ENCODE assay signal across 9 cellular contexts in the genomic region with DNA sequence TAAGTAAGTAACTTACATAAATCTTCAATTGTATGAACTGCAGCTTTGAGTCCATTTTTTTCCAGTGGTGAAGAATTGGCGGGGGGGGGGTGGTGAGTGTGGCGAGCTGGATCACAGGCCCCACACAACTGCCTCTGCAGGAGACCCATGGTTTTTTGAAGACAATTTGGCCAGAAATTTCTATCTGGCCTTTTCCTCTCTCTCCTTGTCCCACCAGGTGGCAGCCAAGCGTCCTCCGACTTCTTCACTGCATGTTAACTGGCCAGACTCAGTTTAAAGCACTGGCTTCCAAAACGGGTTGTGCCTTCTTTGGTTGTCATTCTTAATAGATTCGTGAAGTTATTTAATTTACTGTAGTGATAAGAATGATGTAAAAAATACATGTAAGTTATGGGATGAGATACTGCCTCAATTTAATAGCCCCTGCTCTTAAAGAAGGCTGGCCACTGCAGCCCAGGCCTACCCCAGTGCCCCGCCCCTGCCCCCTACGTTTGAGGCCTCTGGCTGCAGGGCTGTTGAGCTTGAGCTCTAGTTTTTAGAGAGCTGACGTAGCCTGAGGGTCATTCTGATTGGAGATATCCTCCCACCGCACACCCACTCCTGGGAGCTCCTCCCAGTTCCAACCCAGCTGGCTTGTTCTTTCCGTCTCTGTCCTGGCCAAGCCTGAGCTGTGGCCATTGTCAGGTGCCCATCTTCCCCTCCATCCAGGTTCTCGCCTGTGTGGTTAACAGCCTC. TPM values are rescaled to one million over a fixed set of nuclear protein-coding genes. Genes with fewer than 3 reads are reported as not detected.
DNase-seq lines count a peak whose midpoint lies in the region; ATAC-seq and TF ChIP-seq lines count a peak whose summit lies in the region.
"Had no signal": no experiment of that assay in that cellular context is flagged by ENCODE, and none has a peak within 500 bp of the region (broad histone marks: within the 10 kb centered on the region; RNA-seq: fewer than 3 reads in every experiment).

No MANE protein-coding gene starts in this region.

- no peak overlapping the region for H2AK5ac ChIP-seq in IMR-90 (ENCODE audit: low read depth, low read length)

- peaks cover 17% of the 10 kb centered on the region for H3K36me3 Mint-ChIP-seq in T-helper 2 cell treated with Interferon-gamma antibody and Interleukin-4, amounts not matched to agents 5 μg/mL and 100 μg/mL, for 36 hours (ENCODE audit: low read depth)

- no peaks in the 10 kb centered on the region for H3K4me1 ChIP-seq in IMR-90 (ENCODE audit: control insufficient read depth, insufficient read depth, low read length)

- no peak overlapping the region for H3K4me3 Mint-ChIP-seq in T-helper 2 cell treated with Interferon-gamma antibody and Interleukin-4, amounts not matched to agents 5 μg/mL and 100 μg/mL, for 36 hours

- H4K5ac ChIP-seq in IMR-90 (ENCODE audit: low read depth, low read length): no peak overlapping the region

- TF ChIP-seq CTCF in IMR-90 (conservative IDR thresholded peaks at IDR 0.05; ENCODE audit: low read depth, low read length): peak; percentile 52
- TF ChIP-seq CTCF in astrocyte of the cerebellum (IDR thresholded peaks at IDR 0.05; ENCODE audit: low read depth, low read length, missing control alignments): peak; percentile 84

- dilution Hi-C loops in IMR-90 (cut with HindIII; ENCODE audit: low sequenced_read_pairs, unreplicated experiment): no loop called here

- no TSS peak for BruUV-seq in IMR-90 (replicated peaks; lab: Mats Ljungman, UMichigan)

- no peak overlapping the region for H3K56ac ChIP-seq in IMR-90 (ENCODE audit: extremely low read depth, insufficient read depth, low read length)

- H2BK20ac ChIP-seq in IMR-90 (ENCODE audit: low read depth, low read length): no peak overlapping the region

- H3K4me1 Mint-ChIP-seq in T-helper 2 cell treated with Interferon-gamma antibody and Interleukin-4, amounts not matched to agents 5 μg/mL and 100 μg/mL, for 36 hours (ENCODE audit: low read depth): no peaks in the 10 kb centered on the region

- DNase-seq in DMS114 treated with DMSO at 0.1 percent for 48 hours (lab: John Stamatoyannopoulos, UW; ENCODE audit: unreplicated experiment) (peak; percentile 31), IMR-90 (peak; percentile 36), astrocyte of the cerebellum (ENCODE audit: low read depth) (peak; percentile 27), kidney glomerular epithelial cell (lab: John Stamatoyannopoulos, UW) (peak; percentile 11), posterior vena cava (ENCODE audit: low spot score) (no peak)
- DNase-seq in T-helper 2 cell treated with Interferon-gamma antibody and Interleukin-4, amounts not matched to agents 5 μg/mL and 100 μg/mL, for 36 hours (ENCODE audit: low spot score): no peak

- no peak overlapping the region for H3K4me2 ChIP-seq in IMR-90 (ENCODE audit: low read depth, low read length)

- no peaks in the 10 kb centered on the region for H4K20me1 ChIP-seq in IMR-90 (ENCODE audit: insufficient read depth, low read length)

- no peak overlapping the region for H4K8ac ChIP-seq in IMR-90 (ENCODE audit: low read depth in 2 of 2, low read length in 2 of 2)

- H4K91ac ChIP-seq in IMR-90 (ENCODE audit: insufficient read depth, low read depth, low read length): no peak overlapping the region

- in situ Hi-C loops in IMR-90 (cut with MboI; ENCODE audit: low sequenced_read_pairs) (loop anchor here (10.0 to 25.0 kb wide), 3 partner anchors 623 to 991 kb away; a partner anchor contains a TSS), astrocyte of the cerebellum (cut with HindIII; ENCODE audit: low sequenced_read_pairs) (loop anchor here (5.0 kb wide), 1 partner anchor 34 kb away; a partner anchor contains a TSS)

- H3K79me1 ChIP-seq in IMR-90 (ENCODE audit: low read depth in 1 of 2, low read length in 2 of 2): no peaks in the 10 kb centered on the region

- no peak for TF ChIP-seq POLR2A in IMR-90 (IDR thresholded peaks at IDR 0.05; ENCODE audit: low read depth, low read length)

- no peak overlapping the region for H2BK15ac ChIP-seq in IMR-90 (ENCODE audit: low read depth, low read length)

- no peak overlapping the region for H3K4ac ChIP-seq in IMR-90 (ENCODE audit: low read depth, low read length)

- H2AFZ ChIP-seq in IMR-90 (replicated peaks; ENCODE audit: low read length, poor library complexity): no peak overlapping the region

- POLR2A ChIA-PET in IMR-90 (lab: Charles Lee; ENCODE audit: unreplicated experiment): no interaction called here

- H3K4me3 ChIP-seq in IMR-90 (ENCODE audit: insufficient read depth, low read depth, low read length) (no peak overlapping the region), astrocyte of the cerebellum (ENCODE audit: low read depth, low read length) (no peak overlapping the region)
- H3K4me3 ChIP-seq: SK-N-MC had no signal

- CTCF ChIA-PET in IMR-90 (lab: Yijun Ruan, JAX): interaction anchor here (0.6 kb wide), 1 partner anchor 556 kb away, joined by 5 read pairs; no protein-coding TSS in a partner anchor

- H3K14ac ChIP-seq in IMR-90 (replicated peaks; ENCODE audit: low read depth, low read length): no peak overlapping the region

- H3K27me3 ChIP-seq in IMR-90 (ENCODE audit: control insufficient read depth, insufficient read depth, low read length): no peaks in the 10 kb centered on the region

- intact Hi-C loops in IMR-90 (cut with micrococcal nuclease) (no loop called here), posterior vena cava (cut with DNase I) (loop anchor here in 1 of 2 donors (10.0 kb wide), 1 partner anchor 623 kb away; a partner anchor contains a TSS)

- ATAC-seq in IMR-90 (ENCODE audit: low read depth) (peak; percentile 90), GM18870 (IDR thresholded peaks at IDR 0.05; ENCODE audit: unreplicated experiment) (no peak), HG02798 (IDR thresholded peaks at IDR 0.05; ENCODE audit: poor library complexity, unreplicated experiment) (no peak)

- no peak overlapping the region for H2BK120ac ChIP-seq in IMR-90 (ENCODE audit: low read depth, low read length)

- H3K27ac Mint-ChIP-seq in T-helper 2 cell treated with Interferon-gamma antibody and Interleukin-4, amounts not matched to agents 5 μg/mL and 100 μg/mL, for 36 hours: no peak overlapping the region

- no peaks in the 10 kb centered on the region for H3K27me3 Mint-ChIP-seq in T-helper 2 cell treated with Interferon-gamma antibody and Interleukin-4, amounts not matched to agents 5 μg/mL and 100 μg/mL, for 36 hours (ENCODE audit: low read depth)

- peak; percentile 36 for TF ChIP-seq RAD21 in IMR-90 (IDR thresholded peaks at IDR 0.05; ENCODE audit: low read length)

- no peak overlapping the region for H3K9ac ChIP-seq in IMR-90 (ENCODE audit: low read depth, low read length)

- no peaks in the 10 kb centered on the region for H3K9me3 ChIP-seq in IMR-90 (ENCODE audit: control insufficient read depth, insufficient read depth, low read length)

- no peaks in the 10 kb centered on the region for H3K9me3 Mint-ChIP-seq in T-helper 2 cell treated with Interferon-gamma antibody and Interleukin-4, amounts not matched to agents 5 μg/mL and 100 μg/mL, for 36 hours

- H3K27ac ChIP-seq in IMR-90 (ENCODE audit: insufficient read depth, low read length): no peak overlapping the region
- H3K27ac ChIP-seq: SK-N-MC had no signal

- no peak overlapping the region for H3K18ac ChIP-seq in IMR-90 (ENCODE audit: low read depth, low read length)

- no peaks in the 10 kb centered on the region; the same call in 1 of the 2 replicates for H3K9me1 ChIP-seq in IMR-90 (ENCODE audit: insufficient read depth, low read length)

- no peak overlapping the region for H3K23ac ChIP-seq in IMR-90 (ENCODE audit: low read depth, low read length)

- no peak overlapping the region for H2BK5ac ChIP-seq in IMR-90 (ENCODE audit: low read depth, low read length, poor library complexity, severe bottlenecking)

- no peak overlapping the region for H2AK9ac ChIP-seq in IMR-90 (replicated peaks; ENCODE audit: low read depth, low read length, poor library complexity)

- 57% methylated on average over 2 of the region's 12 CpGs; no CpG with 5 or more reads in 1 of the 2 experiments for WGBS in IMR-90 (ENCODE audit: extremely low coverage in 2 of 2, insufficient read length in 1 of 2), 2 experiments

- H3K36me3 ChIP-seq in IMR-90 (ENCODE audit: control insufficient read depth, insufficient read depth, low read length): peaks cover 12% of the 10 kb centered on the region

TF ChIP-seq in IMR-90, 13 proteins besides CTCF, POLR2A, EP300 and RAD21:
- TF ChIP-seq BHLHE40 (IDR thresholded peaks at IDR 0.05; ENCODE audit: low read depth, low read length) (no peak), NFE2L2 (IDR thresholded peaks at IDR 0.05; ENCODE audit: low read depth, low read length) (no peak), SMC3 (IDR thresholded peaks at IDR 0.05; ENCODE audit: low read depth, low read length) (peak; percentile 48; the same call in 1 of the 2 replicates)

RNA-seq across cellular contexts. Expression of a gene that starts 36.4 kb away (rescaled TPM):
- 10.2 and 11.7 TPM in 2 replicates for total RNA-seq in IMR-90 (2012; rRNA removed)
- polyA plus RNA-seq in IMR-90 (2012; rRNA removed): 16.4 and 17.4 TPM in 2 replicates
- 15.2 and 24.2 TPM in 2 replicates for polyA plus RNA-seq in IMR-90 (2012; cell fraction: cytosol; rRNA removed)
- polyA plus RNA-seq in IMR-90 (2012; cell fraction: nucleus; rRNA removed; ENCODE audit: low replicate concordance): 36.7 and 40.2 TPM in 2 replicates
- 10 to 100 TPM; 57.1 to 57.8 TPM for total RNA-seq in posterior vena cava

Comparison
In these comparisons a context has a peak if more than half of its experiments do, and no peak if none do; other contexts are left out.
1. DNase-seq: peak in DMS114 treated with DMSO at 0.1 percent for 48 hours (single experiment), IMR-90 (single experiment), astrocyte of the cerebellum (single experiment) and kidney glomerular epithelial cell (single experiment); none in T-helper 2 cell treated with Interferon-gamma antibody and Interleukin-4, amounts not matched to agents 5 μg/mL and 100 μg/mL, for 36 hours (single experiment) and posterior vena cava (single experiment).